10 cellular contexts compared by ENCODE assay signal in genomic region chr4:184450045-184450444, GRCh38. TPM values are rescaled to one million over a fixed set of nuclear protein-coding genes. Genes with fewer than 3 reads are reported as not detected.
DNase-seq lines count a peak whose midpoint lies in the region; ATAC-seq, FAIRE-seq and TF ChIP-seq lines count a peak whose summit lies in the region.
"Had no signal": no experiment of that assay in that cellular context is flagged by ENCODE, and none has a peak within 500 bp of the region (broad histone marks: within the 10 kb centered on the region; RNA-seq: fewer than 3 reads in every experiment).

No MANE protein-coding gene starts in this region.

- no peak overlapping the region for H2AFZ ChIP-seq in smooth muscle cell (ENCODE audit: low read depth)

- no peak for ATAC-seq in activated B cell treated with CpG ODN at 0.5 μM for 24 hours (ENCODE audit: low read depth)
- no peak for ATAC-seq in HG03432 (IDR thresholded peaks at IDR 0.05; ENCODE audit: unreplicated experiment)

- POLR2A ChIA-PET in activated B cell treated with CpG ODN at 0.5 μM for 24 hours (lab: Charles Lee), result interaction anchor here (0.6 to 2.8 kb wide), 8 partner anchors 10 to 118 kb away, joined by 3 to 12 read pairs (median 3); partner anchors contain the start of gene IRF2

- peak overlapping the region; percentile 54 for H3K4me3 Mint-ChIP-seq in activated B cell treated with CpG ODN at 0.5 μM for 24 hours
- H3K4me3 Mint-ChIP-seq: stimulated activated naive CD8-positive, alpha-beta T cell treated with anti-CD3 and anti-CD28 coated beads, Interleukin-15, Interleukin-2, amounts not matched to agents 100 ng/mL and 50 ng/mL, for 24 hours had no signal

- CTCF ChIA-PET in activated B cell treated with CpG ODN at 0.5 μM for 24 hours (lab: Charles Lee), result no interaction called here

- H4K20me1 ChIP-seq in smooth muscle cell (ENCODE audit: low read depth), result peaks cover 92% of the 10 kb centered on the region

- no peak overlapping the region for H3K27ac ChIP-seq in smooth muscle cell (ENCODE audit: low read depth)
- peak overlapping the region in 1 of 2 donors; percentile 83 for H3K27ac ChIP-seq in ovary

- TF ChIP-seq POLR2A in GM12891 (IDR thresholded peaks at IDR 0.05; ENCODE audit: low read depth, low read length), result no peak
- TF ChIP-seq POLR2A in ovary (IDR thresholded peaks at IDR 0.05), result no peak

- no peak overlapping the region for H3K9ac ChIP-seq in smooth muscle cell (ENCODE audit: low read depth)

- intact Hi-C loops in activated B cell treated with CpG ODN at 0.5 μM for 24 hours (cut with micrococcal nuclease), result loop anchor here (1.0 to 2.0 kb wide), 3 partner anchors 13 to 29 kb away; partner anchors contain the start of gene IRF2
- intact Hi-C loops in ovary (cut with DNase I), result loop anchor here in 1 of 4 donors (10.0 kb wide), 1 partner anchor 45 kb away; no protein-coding TSS in a partner anchor

- no peak for DNase-seq in GM12891 (ENCODE audit: insufficient read length, low spot score)
- no peak for DNase-seq in activated B cell treated with CpG ODN at 0.5 μM for 24 hours
- peak; percentile 54 to 79 for DNase-seq in foreskin fibroblast
- no peak for DNase-seq in smooth muscle cell (lab: John Stamatoyannopoulos, UW; ENCODE audit: unreplicated experiment)
- DNase-seq in ACHN, result no peak
- DNase-seq in ovary, result no peak
- DNase-seq in D721Med (ENCODE audit: insufficient read length, low spot score), result no peak

- H3K9me3 Mint-ChIP-seq in activated B cell treated with CpG ODN at 0.5 μM for 24 hours, result no peaks in the 10 kb centered on the region
- H3K9me3 Mint-ChIP-seq: stimulated activated naive CD8-positive, alpha-beta T cell treated with anti-CD3 and anti-CD28 coated beads, Interleukin-15, Interleukin-2, amounts not matched to agents 100 ng/mL and 50 ng/mL, for 24 hours had no signal

- 66% methylated on average over 5 of the region's 5 CpGs for whole genome bisulfite sequencing in smooth muscle cell (ENCODE audit: low lambda C conversion rate)
- 12 to 21% (median 13%) methylated on average over 5 of the region's 5 CpGs for WGBS in ovary, 3 donors

- no peak for TF ChIP-seq CTCF in activated B cell treated with CpG ODN at 0.5 μM for 24 hours (IDR thresholded peaks at IDR 0.05)
- TF ChIP-seq CTCF in foreskin fibroblast (IDR thresholded peaks at IDR 0.05; ENCODE audit: low read depth, low read length), result no peak
- no peak for TF ChIP-seq CTCF in smooth muscle cell (IDR thresholded peaks at IDR 0.05; ENCODE audit: borderline replicate concordance, insufficient read depth, poor library complexity, severe bottlenecking)
- no peak for TF ChIP-seq CTCF in ovary (IDR thresholded peaks at IDR 0.05)
- no peak for TF ChIP-seq CTCF in D721Med (IDR thresholded peaks at IDR 0.05; ENCODE audit: insufficient read depth, missing control alignments)

- peak overlapping the region; percentile 71 for H3K27ac Mint-ChIP-seq in activated B cell treated with CpG ODN at 0.5 μM for 24 hours
- H3K27ac Mint-ChIP-seq: stimulated activated naive CD8-positive, alpha-beta T cell treated with anti-CD3 and anti-CD28 coated beads, Interleukin-15, Interleukin-2, amounts not matched to agents 100 ng/mL and 50 ng/mL, for 24 hours had no signal

- H3K36me3 Mint-ChIP-seq in activated B cell treated with CpG ODN at 0.5 μM for 24 hours (ENCODE audit: low read depth), result peaks cover 48% of the 10 kb centered on the region

- H3K36me3 ChIP-seq in smooth muscle cell (ENCODE audit: low read depth) (no peaks in the 10 kb centered on the region), ovary (no peaks in the 10 kb centered on the region)

- H3K9me3 ChIP-seq in smooth muscle cell (replicated peaks; ENCODE audit: low read depth) (no peaks in the 10 kb centered on the region), ovary (no peaks in the 10 kb centered on the region)

- no peaks in the 10 kb centered on the region for H3K27me3 ChIP-seq in smooth muscle cell (ENCODE audit: low read depth)
- no peaks in the 10 kb centered on the region for H3K27me3 ChIP-seq in ovary

- H3K4me3 ChIP-seq in foreskin fibroblast (ENCODE audit: low read depth in 1 of 2, low read length in 2 of 2), result no peak overlapping the region
- H3K4me3 ChIP-seq in smooth muscle cell, result no peak overlapping the region
- H3K4me3 ChIP-seq in ovary, result no peak overlapping the region

- FAIRE-seq in GM12891 (lab: Jason Lieb, UNC) (peak; percentile 60), D721Med (lab: Jason Lieb, UNC) (no peak)
- FAIRE-seq: GM18507 had no signal

- in situ Hi-C loops in ACHN (cut with HindIII; ENCODE audit: low pct_ligation_motif_present, low pct_unique_long_range_greater_than_20kb, low sequenced_read_pairs), result no loop called here

- peak overlapping the region; percentile 56 for H3K4me2 ChIP-seq in smooth muscle cell

- H3K27me3 Mint-ChIP-seq in activated B cell treated with CpG ODN at 0.5 μM for 24 hours, result no peaks in the 10 kb centered on the region
- H3K27me3 Mint-ChIP-seq: stimulated activated naive CD8-positive, alpha-beta T cell treated with anti-CD3 and anti-CD28 coated beads, Interleukin-15, Interleukin-2, amounts not matched to agents 100 ng/mL and 50 ng/mL, for 24 hours had no signal

- H3F3A ChIP-seq in smooth muscle cell (ENCODE audit: low read depth), result no peaks in the 10 kb centered on the region

- H3K4me1 ChIP-seq in smooth muscle cell (ENCODE audit: low read depth) (peaks cover 25% of the 10 kb centered on the region), ovary (ENCODE audit: insufficient read depth) (peaks cover 22% of the 10 kb centered on the region)

- TF ChIP-seq EP300 in ovary (IDR thresholded peaks at IDR 0.05), result no peak

- H3K4me1 Mint-ChIP-seq in activated B cell treated with CpG ODN at 0.5 μM for 24 hours, result peaks cover 91% of the 10 kb centered on the region

- peaks cover 54% of the 10 kb centered on the region for H3K79me2 ChIP-seq in smooth muscle cell (ENCODE audit: low read depth)

TF ChIP-seq in GM12891, 5 proteins besides CTCF, POLR2A, EP300 and RAD21:
- TF ChIP-seq SPI1 (IDR thresholded peaks at IDR 0.05; ENCODE audit: low read depth, low read length) (no peak), TAF1 (IDR thresholded peaks at IDR 0.05; ENCODE audit: low read depth, low read length) (no peak), POU2F2 (IDR thresholded peaks at IDR 0.05; ENCODE audit: low read depth, low read length) (no peak), PAX5 (IDR thresholded peaks at IDR 0.05; ENCODE audit: insufficient read depth, low read length, severe bottlenecking) (no peak), POLR2AphosphoS5 (IDR thresholded peaks at IDR 0.05; ENCODE audit: low read depth, low read length) (no peak)

RNA-seq across cellular contexts. Expression of gene IRF2, which starts 24.3 kb away (rescaled TPM):
- polyA plus RNA-seq in GM12891 (2012; ENCODE audit: low read depth, missing spikeins), result 53.8 TPM
- 65.5 and 66.2 TPM in 2 replicates for total RNA-seq in activated B cell treated with CpG ODN at 0.5 μM for 24 hours
- total RNA-seq in smooth muscle cell, result 18.4 and 21.6 TPM in 2 replicates
- 6.6 and 10.2 TPM in 2 replicates for polyA plus RNA-seq in smooth muscle cell
- 10 to 100 TPM; 27.8 to 68.4 (median 40.7) TPM for total RNA-seq in ovary
- 10 to 100 TPM; 31.7 to 60.6 TPM for polyA plus RNA-seq in ovary

Comparison
In these comparisons a context has a peak if more than half of its experiments do, and no peak if none do; other contexts are left out.
1. DNase-seq: peak in foreskin fibroblast (2 of 2); none in GM12891 (single experiment), activated B cell treated with CpG ODN at 0.5 μM for 24 hours (single experiment), smooth muscle cell (single experiment), ACHN (single experiment), ovary (0 of 5) and D721Med (single experiment).